24 cellular contexts compared by ENCODE assay signal in genomic region chr5:132666310-132667123, GRCh38. TPM values are rescaled to one million over a fixed set of nuclear protein-coding genes. Genes with fewer than 3 reads are reported as not detected.
A peak's percentile ranks its signal among the peaks of the same experiment; 100 is the strongest.
DNase-seq lines count a peak whose midpoint lies in the region; ATAC-seq and TF ChIP-seq lines count a peak whose summit lies in the region.
"Had no signal": no experiment of that assay in that cellular context is flagged by ENCODE, and none has a peak within 500 bp of the region (broad histone marks: within the 10 kb centered on the region; RNA-seq: fewer than 3 reads in every experiment).

No MANE protein-coding gene starts in this region.

- H3K36me3 Mint-ChIP-seq in WTC11 = peaks cover 2% of the 10 kb centered on the region; the same call in 1 of the 2 replicates

- H3K4me1 ChIP-seq in hepatocyte (ENCODE audit: insufficient read depth) = peaks cover 22% of the 10 kb centered on the region

- peak overlapping the region; percentile 71; the same call in 1 of the 2 replicates for H3K27ac Mint-ChIP-seq in WTC11
- no peak overlapping the region for H3K27ac Mint-ChIP-seq in stimulated activated naive CD8-positive, alpha-beta T cell treated with anti-CD3 and anti-CD28 coated beads, Interleukin-15, amount 100 ng/mL, for 72 hours
- H3K27ac Mint-ChIP-seq: CD4-positive, CD25-positive, alpha-beta regulatory T cell had no signal

- no peak overlapping the region for H2AFZ ChIP-seq in hepatocyte

- H3K4me3 Mint-ChIP-seq in WTC11 = no peak overlapping the region
- H3K4me3 Mint-ChIP-seq in stimulated activated naive CD8-positive, alpha-beta T cell treated with anti-CD3 and anti-CD28 coated beads, Interleukin-15, amount 100 ng/mL, for 72 hours = no peak overlapping the region
- H3K4me3 Mint-ChIP-seq: CD4-positive, CD25-positive, alpha-beta regulatory T cell had no signal

- H3K4me1 Mint-ChIP-seq in WTC11 = peaks cover 14% of the 10 kb centered on the region; the same call in 1 of the 2 replicates
- H3K4me1 Mint-ChIP-seq in stimulated activated naive CD8-positive, alpha-beta T cell treated with anti-CD3 and anti-CD28 coated beads, Interleukin-15, amount 100 ng/mL, for 72 hours = peaks cover 52% of the 10 kb centered on the region

- H3K9me2 ChIP-seq in hepatocyte (replicated peaks; ENCODE audit: insufficient read depth) = no peaks in the 10 kb centered on the region

- H3K9me3 Mint-ChIP-seq in WTC11 = peaks cover 9% of the 10 kb centered on the region
- peaks cover 0 to 6% of the 10 kb centered on the region in 2 donors for H3K9me3 Mint-ChIP-seq in stimulated activated naive CD8-positive, alpha-beta T cell treated with anti-CD3 and anti-CD28 coated beads, Interleukin-15, amount 100 ng/mL, for 72 hours
- H3K9me3 Mint-ChIP-seq: CD4-positive, CD25-positive, alpha-beta regulatory T cell had no signal

- POLR2A ChIA-PET in WTC11 (lab: Charles Lee) = no interaction called here

- 83% methylated on average over 16 of the region's 16 CpGs for WGBS in hepatocyte (ENCODE audit: low lambda C conversion rate, missing lambda C conversion rate)

- no peak for TF ChIP-seq CTCF in WTC11 (IDR thresholded peaks at IDR 0.05)
- TF ChIP-seq CTCF in hepatocyte (IDR thresholded peaks at IDR 0.05; ENCODE audit: poor library complexity) = no peak

- H3K27ac ChIP-seq in KOPT-K1 (ENCODE audit: low read depth, low read length, poor library complexity, severe bottlenecking) (peak overlapping the region; percentile 45), hepatocyte (peak overlapping the region; percentile 47)

- CTCF ChIA-PET in WTC11 (lab: Charles Lee) = interaction anchor here (0.6 to 2.1 kb wide), 2 partner anchors 11 to 140 kb away, joined by 3 to 9 read pairs; no protein-coding TSS in a partner anchor

- DNase-seq in COLO829 (ENCODE audit: low spot score) (peak; percentile 7), WTC11 (ENCODE audit: low spot score) (no peak), hepatocyte (ENCODE audit: low spot score) (peak; percentile 39), NCI-H128 (lab: John Stamatoyannopoulos, UW; ENCODE audit: unreplicated experiment) (no peak), putamen (ENCODE audit: low spot score) (no peak)
- DNase-seq in stimulated activated naive CD8-positive, alpha-beta T cell treated with anti-CD3 and anti-CD28 coated beads, Interleukin-15, amount 100 ng/mL, for 72 hours = no peak
- DNase-seq in stimulated activated naive CD8-positive, alpha-beta T cell treated with anti-CD3 and anti-CD28 coated beads, Interleukin-15, Interleukin-2, amounts not matched to agents 100 U/mL and 50 U/mL, for 24 hours = no peak
- DNase-seq: BE2C; Caco-2; CD4-positive, CD25-positive, alpha-beta regulatory T cell; GDM1; GOT3; KBM-7; MV-4-11; NCI-H1417 treated with DMSO at 0.1 percent for 48 hours; NCI-H187 treated with DMSO at 0.1 percent for 48 hours; NCI-H226; NCI-H524; PC-3; RPMI8226; SIG-M5 had no signal

- H3K27me3 Mint-ChIP-seq in WTC11 (ENCODE audit: low read depth) = no peaks in the 10 kb centered on the region; the same call in 1 of the 2 replicates
- peaks cover 24% of the 10 kb centered on the region for H3K27me3 Mint-ChIP-seq in stimulated activated naive CD8-positive, alpha-beta T cell treated with anti-CD3 and anti-CD28 coated beads, Interleukin-15, amount 100 ng/mL, for 72 hours

- no peak for ATAC-seq in WTC11
- ATAC-seq in stimulated activated naive CD8-positive, alpha-beta T cell treated with anti-CD3 and anti-CD28 coated beads, Interleukin-15, amount 100 ng/mL, for 72 hours = no peak
- ATAC-seq in stimulated activated naive CD8-positive, alpha-beta T cell treated with anti-CD3 and anti-CD28 coated beads, Interleukin-15, Interleukin-2, amounts not matched to agents 100 U/mL and 50 U/mL, for 24 hours = no peak
- ATAC-seq: PC-3, SK-N-SH treated with all-trans-retinoic acid at 6 μM for 48 hours had no signal

- H3K36me3 ChIP-seq in KOPT-K1 (ENCODE audit: insufficient read depth, low read length) = no peaks in the 10 kb centered on the region
- no peaks in the 10 kb centered on the region for H3K36me3 ChIP-seq in hepatocyte (replicated peaks; ENCODE audit: insufficient read depth, low read depth)
- H3K36me3 ChIP-seq: BE2C had no signal

- H3K27me3 ChIP-seq in hepatocyte = no peaks in the 10 kb centered on the region
- H3K27me3 ChIP-seq: BE2C had no signal

- H3K4me3 ChIP-seq in hepatocyte = no peak overlapping the region

- H3K79me2 ChIP-seq in hepatocyte = no peaks in the 10 kb centered on the region

- no peaks in the 10 kb centered on the region for H4K20me1 ChIP-seq in hepatocyte (ENCODE audit: insufficient read depth, poor library complexity, severe bottlenecking)

- H3K9me3 ChIP-seq in KOPT-K1 (ENCODE audit: insufficient read depth, low read length, poor library complexity, severe bottlenecking) = no peaks in the 10 kb centered on the region
- H3K9me3 ChIP-seq in hepatocyte (ENCODE audit: low read depth) = no peaks in the 10 kb centered on the region
- H3K9me3 ChIP-seq: BE2C, Caco-2 had no signal

- no peak overlapping the region for H3K4me2 ChIP-seq in hepatocyte

TF ChIP-seq in WTC11, 78 proteins besides CTCF, POLR2A, EP300 and RAD21 (continues in another document):
- TF ChIP-seq ZNF425 (CRISPR knock-in tag; conservative IDR thresholded peaks at IDR 0.05) (no peak), ZBTB21 (CRISPR knock-in tag; IDR thresholded peaks at IDR 0.05; ENCODE audit: borderline replicate concordance) (no peak), SMAD4 (CRISPR knock-in tag; IDR thresholded peaks at IDR 0.05) (no peak), ZNF232 (CRISPR knock-in tag; IDR thresholded peaks at IDR 0.05) (no peak), NFYB (CRISPR knock-in tag; conservative IDR thresholded peaks at IDR 0.05; ENCODE audit: low read depth) (no peak), ZNF317 (CRISPR knock-in tag; IDR thresholded peaks at IDR 0.05; ENCODE audit: borderline replicate concordance, low read depth) (no peak), ZNF219 (CRISPR knock-in tag; IDR thresholded peaks at IDR 0.05; ENCODE audit: borderline replicate concordance) (no peak), ATF6 (CRISPR knock-in tag; IDR thresholded peaks at IDR 0.05) (no peak)

RNA-seq across cellular contexts. Expression of gene IL4, which starts 7.3 kb away (rescaled TPM):
- total RNA-seq in WTC11 (2021) (not detected in 3 replicates), hepatocyte (not detected in 2 replicates)
- not detected in 2 replicates for polyA plus RNA-seq in hepatocyte
- total RNA-seq: Caco-2, Daoy, PC-3 had no signal

RNA-seq across cellular contexts. Expression of gene IL13, which starts 8.5 kb away (rescaled TPM):
- total RNA-seq in WTC11 (2021) (not detected in 3 replicates), hepatocyte (not detected in 2 replicates)
- polyA plus RNA-seq in hepatocyte = not detected in 2 replicates
- total RNA-seq: Caco-2, Daoy, PC-3 had no signal
- polyA plus RNA-seq: CD4-positive, CD25-positive, alpha-beta regulatory T cell had no signal

Comparison
In these comparisons a context has a peak if more than half of its experiments do, and no peak if none do; other contexts are left out.
1. DNase-seq: peak in COLO829 (single experiment) and hepatocyte (single experiment); none in WTC11 (single experiment), NCI-H128 (single experiment), stimulated activated naive CD8-positive, alpha-beta T cell treated with anti-CD3 and anti-CD28 coated beads, Interleukin-15, amount 100 ng/mL, for 72 hours (0 of 2), putamen (single experiment) and stimulated activated naive CD8-positive, alpha-beta T cell treated with anti-CD3 and anti-CD28 coated beads, Interleukin-15, Interleukin-2, amounts not matched to agents 100 U/mL and 50 U/mL, for 24 hours (single experiment).